ENCODE assay signal across 1 cellular context in the genomic region with DNA sequence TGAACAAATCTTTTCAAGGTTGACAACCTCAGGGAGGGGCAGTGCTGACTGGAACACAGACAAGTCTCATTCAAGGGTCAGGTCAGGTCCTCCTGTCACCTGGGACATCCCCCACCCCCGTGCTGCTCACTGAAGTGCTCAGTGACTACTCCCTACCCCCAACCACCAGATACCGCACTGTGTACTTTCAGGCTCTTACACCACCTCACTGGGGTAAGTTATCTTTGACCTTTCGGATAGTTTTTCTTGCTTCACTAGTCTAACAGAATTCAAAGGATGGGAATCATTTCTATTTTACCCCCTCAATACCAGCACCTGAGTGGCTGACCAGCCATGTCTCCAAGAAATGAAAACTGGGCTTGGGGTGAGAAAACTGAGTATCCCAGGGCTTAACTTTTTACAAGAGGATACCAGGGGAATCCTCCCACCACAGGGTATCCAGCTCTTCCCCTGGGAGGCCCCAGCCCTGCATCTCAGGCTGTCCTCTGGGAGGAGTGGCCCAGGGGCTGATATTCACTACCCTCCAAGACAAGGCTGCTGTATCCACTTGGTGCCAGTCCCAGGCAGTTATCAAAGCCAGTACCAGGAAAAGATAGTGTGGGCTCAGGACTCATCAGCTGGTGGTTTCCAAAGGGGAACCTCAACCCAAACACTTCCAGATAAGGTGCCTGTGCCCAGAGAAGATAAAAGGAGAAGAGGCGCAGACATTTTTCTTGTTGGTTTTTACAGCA.
TF ChIP-seq lines count a peak whose summit lies in the region.

No MANE protein-coding gene starts in this region.

TF ChIP-seq in HepG2, 621 proteins besides CTCF, POLR2A, EP300 and RAD21 (continued from another document and continues in another):
- no peak for TF ChIP-seq ZUFSP (CRISPR knock-in tag; IDR thresholded peaks at IDR 0.05; ENCODE audit: borderline replicate concordance)
- TF ChIP-seq, protein P1, sequence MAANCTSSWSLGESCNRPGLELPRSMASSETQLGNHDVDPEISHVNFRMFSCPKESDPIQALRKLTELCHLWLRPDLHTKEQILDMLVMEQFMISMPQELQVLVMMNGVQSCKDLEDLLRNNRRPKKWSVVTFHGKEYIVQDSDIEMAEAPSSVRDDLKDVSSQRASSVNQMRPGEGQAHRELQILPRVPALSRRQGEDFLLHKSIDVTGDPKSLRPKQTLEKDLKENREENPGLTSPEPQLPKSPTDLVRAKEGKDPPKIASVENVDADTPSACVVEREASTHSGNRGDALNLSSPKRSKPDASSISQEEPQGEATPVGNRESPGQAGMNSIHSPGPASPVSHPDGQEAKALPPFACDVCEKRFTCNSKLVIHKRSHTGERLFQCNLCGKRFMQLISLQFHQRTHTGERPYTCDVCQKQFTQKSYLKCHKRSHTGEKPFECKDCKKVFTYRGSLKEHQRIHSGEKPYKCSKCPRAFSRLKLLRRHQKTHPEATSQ (CRISPR knock-in tag; IDR thresholded peaks at IDR 0.05; ENCODE audit: borderline replicate concordance), result no peak
- no peak for TF ChIP-seq NR0B2 (CRISPR knock-in tag; IDR thresholded peaks at IDR 0.05)
- peak; percentile 56; the same call in 1 of the 2 replicates for TF ChIP-seq ZNF710 (CRISPR knock-in tag; IDR thresholded peaks at IDR 0.05; ENCODE audit: borderline replicate concordance)
- no peak for TF ChIP-seq MED8 (CRISPR knock-in tag; IDR thresholded peaks at IDR 0.05; ENCODE audit: insufficient replicate concordance)
- no peak for TF ChIP-seq ZNF790 (CRISPR knock-in tag; IDR thresholded peaks at IDR 0.05; ENCODE audit: borderline replicate concordance)
- no peak for TF ChIP-seq ZFP90 (CRISPR knock-in tag; IDR thresholded peaks at IDR 0.05; ENCODE audit: borderline replicate concordance)
- TF ChIP-seq, protein P2, sequence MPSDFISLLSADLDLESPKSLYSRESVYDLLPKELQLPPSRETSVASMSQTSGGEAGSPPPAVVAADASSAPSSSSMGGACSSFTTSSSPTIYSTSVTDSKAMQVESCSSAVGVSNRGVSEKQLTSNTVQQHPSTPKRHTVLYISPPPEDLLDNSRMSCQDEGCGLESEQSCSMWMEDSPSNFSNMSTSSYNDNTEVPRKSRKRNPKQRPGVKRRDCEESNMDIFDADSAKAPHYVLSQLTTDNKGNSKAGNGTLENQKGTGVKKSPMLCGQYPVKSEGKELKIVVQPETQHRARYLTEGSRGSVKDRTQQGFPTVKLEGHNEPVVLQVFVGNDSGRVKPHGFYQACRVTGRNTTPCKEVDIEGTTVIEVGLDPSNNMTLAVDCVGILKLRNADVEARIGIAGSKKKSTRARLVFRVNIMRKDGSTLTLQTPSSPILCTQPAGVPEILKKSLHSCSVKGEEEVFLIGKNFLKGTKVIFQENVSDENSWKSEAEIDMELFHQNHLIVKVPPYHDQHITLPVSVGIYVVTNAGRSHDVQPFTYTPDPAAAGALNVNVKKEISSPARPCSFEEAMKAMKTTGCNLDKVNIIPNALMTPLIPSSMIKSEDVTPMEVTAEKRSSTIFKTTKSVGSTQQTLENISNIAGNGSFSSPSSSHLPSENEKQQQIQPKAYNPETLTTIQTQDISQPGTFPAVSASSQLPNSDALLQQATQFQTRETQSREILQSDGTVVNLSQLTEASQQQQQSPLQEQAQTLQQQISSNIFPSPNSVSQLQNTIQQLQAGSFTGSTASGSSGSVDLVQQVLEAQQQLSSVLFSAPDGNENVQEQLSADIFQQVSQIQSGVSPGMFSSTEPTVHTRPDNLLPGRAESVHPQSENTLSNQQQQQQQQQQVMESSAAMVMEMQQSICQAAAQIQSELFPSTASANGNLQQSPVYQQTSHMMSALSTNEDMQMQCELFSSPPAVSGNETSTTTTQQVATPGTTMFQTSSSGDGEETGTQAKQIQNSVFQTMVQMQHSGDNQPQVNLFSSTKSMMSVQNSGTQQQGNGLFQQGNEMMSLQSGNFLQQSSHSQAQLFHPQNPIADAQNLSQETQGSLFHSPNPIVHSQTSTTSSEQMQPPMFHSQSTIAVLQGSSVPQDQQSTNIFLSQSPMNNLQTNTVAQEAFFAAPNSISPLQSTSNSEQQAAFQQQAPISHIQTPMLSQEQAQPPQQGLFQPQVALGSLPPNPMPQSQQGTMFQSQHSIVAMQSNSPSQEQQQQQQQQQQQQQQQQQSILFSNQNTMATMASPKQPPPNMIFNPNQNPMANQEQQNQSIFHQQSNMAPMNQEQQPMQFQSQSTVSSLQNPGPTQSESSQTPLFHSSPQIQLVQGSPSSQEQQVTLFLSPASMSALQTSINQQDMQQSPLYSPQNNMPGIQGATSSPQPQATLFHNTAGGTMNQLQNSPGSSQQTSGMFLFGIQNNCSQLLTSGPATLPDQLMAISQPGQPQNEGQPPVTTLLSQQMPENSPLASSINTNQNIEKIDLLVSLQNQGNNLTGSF (CRISPR knock-in tag; IDR thresholded peaks at IDR 0.05), result no peak
- no peak for TF ChIP-seq SMYD3 (CRISPR knock-in tag; IDR thresholded peaks at IDR 0.05)
- no peak for TF ChIP-seq MYPOP (CRISPR knock-in tag; IDR thresholded peaks at IDR 0.05)
- no peak for TF ChIP-seq HDAC6 (IDR thresholded peaks at IDR 0.05; ENCODE audit: low read depth, low read length)
- TF ChIP-seq, protein P3, sequence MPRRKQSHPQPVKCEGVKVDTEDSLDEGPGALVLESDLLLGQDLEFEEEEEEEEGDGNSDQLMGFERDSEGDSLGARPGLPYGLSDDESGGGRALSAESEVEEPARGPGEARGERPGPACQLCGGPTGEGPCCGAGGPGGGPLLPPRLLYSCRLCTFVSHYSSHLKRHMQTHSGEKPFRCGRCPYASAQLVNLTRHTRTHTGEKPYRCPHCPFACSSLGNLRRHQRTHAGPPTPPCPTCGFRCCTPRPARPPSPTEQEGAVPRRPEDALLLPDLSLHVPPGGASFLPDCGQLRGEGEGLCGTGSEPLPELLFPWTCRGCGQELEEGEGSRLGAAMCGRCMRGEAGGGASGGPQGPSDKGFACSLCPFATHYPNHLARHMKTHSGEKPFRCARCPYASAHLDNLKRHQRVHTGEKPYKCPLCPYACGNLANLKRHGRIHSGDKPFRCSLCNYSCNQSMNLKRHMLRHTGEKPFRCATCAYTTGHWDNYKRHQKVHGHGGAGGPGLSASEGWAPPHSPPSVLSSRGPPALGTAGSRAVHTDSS (CRISPR knock-in tag; conservative IDR thresholded peaks at IDR 0.05), result no peak
- TF ChIP-seq NFYB (CRISPR knock-in tag; IDR thresholded peaks at IDR 0.05), result no peak
- TF ChIP-seq ZNF619 (CRISPR knock-in tag; IDR thresholded peaks at IDR 0.05), result 0 out of 2 replicates have a peak, but pooled peaks have one; percentile 63
- TF ChIP-seq ZNF567 (CRISPR knock-in tag; IDR thresholded peaks at IDR 0.05; ENCODE audit: borderline replicate concordance), result no peak
- TF ChIP-seq ZNF224 (CRISPR knock-in tag; IDR thresholded peaks at IDR 0.05), result no peak
- TF ChIP-seq, protein P4, sequence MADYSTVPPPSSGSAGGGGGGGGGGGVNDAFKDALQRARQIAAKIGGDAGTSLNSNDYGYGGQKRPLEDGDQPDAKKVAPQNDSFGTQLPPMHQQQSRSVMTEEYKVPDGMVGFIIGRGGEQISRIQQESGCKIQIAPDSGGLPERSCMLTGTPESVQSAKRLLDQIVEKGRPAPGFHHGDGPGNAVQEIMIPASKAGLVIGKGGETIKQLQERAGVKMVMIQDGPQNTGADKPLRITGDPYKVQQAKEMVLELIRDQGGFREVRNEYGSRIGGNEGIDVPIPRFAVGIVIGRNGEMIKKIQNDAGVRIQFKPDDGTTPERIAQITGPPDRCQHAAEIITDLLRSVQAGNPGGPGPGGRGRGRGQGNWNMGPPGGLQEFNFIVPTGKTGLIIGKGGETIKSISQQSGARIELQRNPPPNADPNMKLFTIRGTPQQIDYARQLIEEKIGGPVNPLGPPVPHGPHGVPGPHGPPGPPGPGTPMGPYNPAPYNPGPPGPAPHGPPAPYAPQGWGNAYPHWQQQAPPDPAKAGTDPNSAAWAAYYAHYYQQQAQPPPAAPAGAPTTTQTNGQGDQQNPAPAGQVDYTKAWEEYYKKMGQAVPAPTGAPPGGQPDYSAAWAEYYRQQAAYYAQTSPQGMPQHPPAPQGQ (CRISPR knock-in tag; IDR thresholded peaks at IDR 0.05; ENCODE audit: borderline replicate concordance), result no peak
- TF ChIP-seq, protein P5, sequence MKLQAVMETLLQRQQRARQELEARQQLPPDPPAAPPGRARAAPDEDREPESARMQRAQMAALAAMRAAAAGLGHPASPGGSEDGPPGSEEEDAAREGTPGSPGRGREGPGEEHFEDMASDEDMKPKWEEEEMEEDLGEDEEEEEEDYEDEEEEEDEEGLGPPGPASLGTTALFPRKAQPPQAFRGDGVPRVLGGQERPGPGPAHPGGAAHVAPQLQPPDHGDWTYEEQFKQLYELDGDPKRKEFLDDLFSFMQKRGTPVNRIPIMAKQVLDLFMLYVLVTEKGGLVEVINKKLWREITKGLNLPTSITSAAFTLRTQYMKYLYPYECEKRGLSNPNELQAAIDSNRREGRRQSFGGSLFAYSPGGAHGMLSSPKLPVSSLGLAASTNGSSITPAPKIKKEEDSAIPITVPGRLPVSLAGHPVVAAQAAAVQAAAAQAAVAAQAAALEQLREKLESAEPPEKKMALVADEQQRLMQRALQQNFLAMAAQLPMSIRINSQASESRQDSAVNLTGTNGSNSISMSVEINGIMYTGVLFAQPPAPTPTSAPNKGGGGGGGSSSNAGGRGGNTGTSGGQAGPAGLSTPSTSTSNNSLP (IDR thresholded peaks at IDR 0.05; ENCODE audit: low read depth, low read length), result peak; percentile 72; the same call in 1 of the 2 replicates
- no peak for TF ChIP-seq SNAI1 (CRISPR knock-in tag; IDR thresholded peaks at IDR 0.05; ENCODE audit: borderline replicate concordance)
- TF ChIP-seq ZBTB39 (CRISPR knock-in tag; IDR thresholded peaks at IDR 0.05), result no peak
- TF ChIP-seq, protein P6, sequence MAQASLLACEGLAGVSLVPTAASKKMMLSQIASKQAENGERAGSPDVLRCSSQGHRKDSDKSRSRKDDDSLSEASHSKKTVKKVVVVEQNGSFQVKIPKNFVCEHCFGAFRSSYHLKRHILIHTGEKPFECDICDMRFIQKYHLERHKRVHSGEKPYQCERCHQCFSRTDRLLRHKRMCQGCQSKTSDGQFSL (CRISPR knock-in tag; IDR thresholded peaks at IDR 0.05), result peak; percentile 49; the same call in 1 of the 2 replicates
- no peak for TF ChIP-seq ZNF557 (CRISPR knock-in tag; IDR thresholded peaks at IDR 0.05)
- peak; percentile 92 for TF ChIP-seq HDAC2 (CRISPR knock-in tag; IDR thresholded peaks at IDR 0.05)
- no peak for TF ChIP-seq ESRRA (CRISPR knock-in tag; IDR thresholded peaks at IDR 0.05; ENCODE audit: low read depth)
- no peak for TF ChIP-seq BRF2 (CRISPR knock-in tag; IDR thresholded peaks at IDR 0.05)
